15 cellular contexts compared by ENCODE assay signal in the genomic region with DNA sequence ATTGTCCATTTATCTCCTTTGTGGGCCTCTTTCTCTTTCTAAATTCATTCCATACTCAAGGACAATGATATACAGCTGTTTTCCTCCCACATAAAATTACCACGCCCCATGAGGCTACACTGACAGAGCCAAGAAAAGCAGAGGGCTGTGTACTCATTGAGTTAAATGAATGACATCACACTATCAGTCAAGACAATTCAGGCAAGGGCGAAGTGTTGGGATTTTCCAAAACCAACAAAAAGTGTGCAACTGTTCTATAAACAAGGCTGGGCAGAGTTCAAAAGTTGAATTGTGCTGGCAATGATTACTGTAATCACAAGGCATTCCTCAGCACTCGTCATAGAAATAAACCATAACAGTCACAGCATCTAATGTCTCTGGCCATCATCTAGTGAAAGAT.
A peak's percentile ranks its signal among the peaks of the same experiment; 100 is the strongest.
DNase-seq lines count a peak whose midpoint lies in the region; ATAC-seq, FAIRE-seq and TF ChIP-seq lines count a peak whose summit lies in the region.
"Had no signal": no experiment of that assay in that cellular context is flagged by ENCODE, and none has a peak within 500 bp of the region (broad histone marks: within the 10 kb centered on the region; RNA-seq: fewer than 3 reads in every experiment).

No MANE protein-coding gene starts in this region.

- peak; percentile 43 for FAIRE-seq in A549 (lab: Jason Lieb, UNC)

- no peaks in the 10 kb centered on the region for H3K4me1 ChIP-seq in A549
- H3K4me1 ChIP-seq in mucosa of rectum (ENCODE audit: control insufficient read depth in 2 of 2, insufficient read depth in 2 of 2, low read length in 2 of 2): no peaks in the 10 kb centered on the region
- H3K4me1 ChIP-seq: neural progenitor cell had no signal

- DNase-seq in A549 (ENCODE audit: low read depth in 1 of 2, low spot score in 1 of 2): no peak
- peak; percentile 55 for DNase-seq in astrocyte of the cerebellum (ENCODE audit: low read depth)
- DNase-seq in fibroblast of the aortic adventitia (ENCODE audit: low read depth): peak; percentile 84
- no peak for DNase-seq in GM03348 (ENCODE audit: low spot score)
- no peak for DNase-seq in NCI-H82 treated with DMSO at 0.1 percent for 48 hours (lab: John Stamatoyannopoulos, UW; ENCODE audit: unreplicated experiment)
- DNase-seq in GDM1 (lab: John Stamatoyannopoulos, UW): no peak
- DNase-seq: activated B cell treated with CpG ODN at 0.5 μM for 24 hours; activated naive CD4-positive, alpha-beta T cell treated with anti-CD3 and anti-CD28 coated beads, Interleukin-2, amount 10 ng/mL, durations not matched to agents 7 days and 5 days; HFFc6; NCI-H2171 treated with DMSO at 0.1 percent for 48 hours; SW 1271 had no signal

- no peak for TF ChIP-seq POLR2A in A549 (IDR thresholded peaks at IDR 0.05; ENCODE audit: low read length)

- in situ Hi-C loops in astrocyte of the cerebellum (cut with HindIII; ENCODE audit: low sequenced_read_pairs): no loop called here

- no peaks in the 10 kb centered on the region for H3K9me3 ChIP-seq in A549
- H3K9me3 ChIP-seq in mucosa of rectum (ENCODE audit: control insufficient read depth in 2 of 2, low read length in 2 of 2): no peaks in the 10 kb centered on the region
- H3K9me3 ChIP-seq: tibial nerve had no signal

- POLR2A ChIA-PET in A549 (lab: Yijun Ruan, JAX): no interaction called here

- ATAC-seq in A549 (no peak), GM19463 (IDR thresholded peaks at IDR 0.05; ENCODE audit: unreplicated experiment) (no peak)

- H3K4me2 ChIP-seq in A549: no peak overlapping the region
- H3K4me2 ChIP-seq: neural progenitor cell had no signal

- H3K27ac ChIP-seq in A549 (no peak overlapping the region), mucosa of rectum (ENCODE audit: low read depth in 2 of 2, low read length in 2 of 2) (peak overlapping the region; percentile 1 to 53)
- H3K27ac ChIP-seq: neural progenitor cell had no signal

- no peaks in the 10 kb centered on the region for H3K27me3 ChIP-seq in mucosa of rectum (ENCODE audit: control insufficient read depth in 2 of 2, insufficient read depth in 2 of 2, low read length in 2 of 2)
- H3K27me3 ChIP-seq: neural progenitor cell had no signal

- no peak overlapping the region for H3K4me3 ChIP-seq in A549
- no peak overlapping the region for H3K4me3 ChIP-seq in astrocyte of the cerebellum (ENCODE audit: low read depth, low read length)
- no peak overlapping the region for H3K4me3 ChIP-seq in fibroblast of the aortic adventitia (ENCODE audit: low read depth, low read length)
- H3K4me3 ChIP-seq in mucosa of rectum (ENCODE audit: low read length in 2 of 2): no peak overlapping the region
- H3K4me3 ChIP-seq: neural progenitor cell, tibial nerve had no signal

- no peak for TF ChIP-seq EP300 in A549 (IDR thresholded peaks at IDR 0.05)

- H3K36me3 ChIP-seq in mucosa of rectum (ENCODE audit: control insufficient read depth in 2 of 2, insufficient read depth in 2 of 2, low read length in 2 of 2): no peaks in the 10 kb centered on the region
- H3K36me3 ChIP-seq: neural progenitor cell, tibial nerve had no signal

- TF ChIP-seq CTCF in A549 (IDR thresholded peaks at IDR 0.05) (no peak), astrocyte of the cerebellum (IDR thresholded peaks at IDR 0.05; ENCODE audit: low read depth, low read length, missing control alignments) (no peak), fibroblast of the aortic adventitia (IDR thresholded peaks at IDR 0.05; ENCODE audit: insufficient read depth, low read length) (no peak)

- WGBS in A549 (ENCODE audit: missing lambda C conversion rate): 2% methylated on average over 3 of the region's 3 CpGs

- CTCF ChIA-PET in A549 (lab: Yijun Ruan, JAX): no interaction called here

- H3K9ac ChIP-seq in mucosa of rectum (ENCODE audit: low read depth in 1 of 2, low read length in 2 of 2): no peak overlapping the region
- H3K9ac ChIP-seq: neural progenitor cell had no signal

- TF ChIP-seq RAD21 in A549 (conservative IDR thresholded peaks at IDR 0.05 in 1 of 2, IDR thresholded peaks at IDR 0.05 in 1 of 2): no peak

TF ChIP-seq in A549, 52 proteins besides CTCF, POLR2A, EP300 and RAD21:
- TF ChIP-seq RARB (CRISPR knock-in tag; IDR thresholded peaks at IDR 0.05) (no peak), POLR2AphosphoS2 (conservative IDR thresholded peaks at IDR 0.05; ENCODE audit: low read length) (no peak), JUN (IDR thresholded peaks at IDR 0.05) (no peak), HOXB5 (CRISPR knock-in tag; IDR thresholded peaks at IDR 0.05) (no peak), CBX8 (IDR thresholded peaks at IDR 0.05) (no peak), HOXB13 (CRISPR knock-in tag; IDR thresholded peaks at IDR 0.05; ENCODE audit: low read depth) (no peak), CHD2 (IDR thresholded peaks at IDR 0.05; ENCODE audit: low read length, partially characterized antibody) (no peak), MAZ (IDR thresholded peaks at IDR 0.05; ENCODE audit: borderline replicate concordance, low read depth, low read length) (no peak), MYC (IDR thresholded peaks at IDR 0.05; ENCODE audit: borderline replicate concordance, low read length) (no peak), FOSL2 (IDR thresholded peaks at IDR 0.05) (no peak), FOSL2 (CRISPR knock-in tag; IDR thresholded peaks at IDR 0.05) (no peak), SMC3 (IDR thresholded peaks at IDR 0.05) (no peak), ZNF302 (CRISPR knock-in tag; IDR thresholded peaks at IDR 0.05) (no peak)
TF ChIP-seq in A549: peak in this region for 0.

Comparison
In these comparisons a context has a peak if more than half of its experiments do, and no peak if none do; other contexts are left out.
1. DNase-seq: peak in astrocyte of the cerebellum (single experiment) and fibroblast of the aortic adventitia (single experiment); none in A549 (0 of 2), GM03348 (single experiment), NCI-H82 treated with DMSO at 0.1 percent for 48 hours (single experiment) and GDM1 (single experiment).
2. H3K27ac ChIP-seq: peak in mucosa of rectum (2 of 2); none in A549 (0 of 2).